In genomic region chr2:56889738-56890137, GRCh38 we compare ENCODE assay signal across 20 cellular contexts.
DNase-seq lines count a peak whose midpoint lies in the region; ATAC-seq and TF ChIP-seq lines count a peak whose summit lies in the region.
"Had no signal": no experiment of that assay in that cellular context is flagged by ENCODE, and none has a peak within 500 bp of the region (broad histone marks: within the 10 kb centered on the region; RNA-seq: fewer than 3 reads in every experiment).

No MANE protein-coding gene starts in this region.

- peaks cover 46% of the 10 kb centered on the region for H3K4me1 Mint-ChIP-seq in HFFc6 (ENCODE audit: low read depth)
- H3K4me1 Mint-ChIP-seq: CD14-positive monocyte; CD8-positive, alpha-beta memory T cell; GM23338; H9 had no signal

- DNase-seq in EH (ENCODE audit: low read depth) (peak; percentile 25), HFFc6 (peak; percentile 25), adipocyte (ENCODE audit: low read depth) (peak; percentile 18), DMS153 treated with DMSO at 0.1 percent for 48 hours (lab: John Stamatoyannopoulos, UW; ENCODE audit: unreplicated experiment) (no peak)
- DNase-seq in stimulated activated naive CD4-positive, alpha-beta T cell (lab: John Stamatoyannopoulos, UW) = no peak
- DNase-seq in activated naive CD4-positive, alpha-beta T cell treated with anti-CD3 and anti-CD28 coated beads, Interleukin-2, amount 50 U/mL, for 72 hours (ENCODE audit: low spot score in 2 of 2) = no peak
- no peak for DNase-seq in stimulated activated CD4-positive, alpha-beta T cell treated with anti-CD3 and anti-CD28 coated beads, Interleukin-12 subunit alpha, Interleukin-12 subunit beta, amount 100 ng/mL, for 4 hours
- DNase-seq: AML-193; BE2C; CD4-positive, alpha-beta T cell; CD8-positive, alpha-beta memory T cell; DMS 273 treated with DMSO at 0.1 percent for 48 hours; DND-41; EL; GDM1; H9 had no signal

- no peaks in the 10 kb centered on the region for H3K27me3 Mint-ChIP-seq in HFFc6 (ENCODE audit: insufficient read depth)
- H3K27me3 Mint-ChIP-seq: CD4-positive, alpha-beta T cell; CD8-positive, alpha-beta memory T cell had no signal

- no peak for ATAC-seq in activated naive CD4-positive, alpha-beta T cell treated with anti-CD3 and anti-CD28 coated beads, Interleukin-2, amount 50 U/mL, for 72 hours
- ATAC-seq: GM23338, HCT116 had no signal

- no peaks in the 10 kb centered on the region for H3K27me3 ChIP-seq in adipocyte (replicated peaks; ENCODE audit: control insufficient read depth, insufficient read depth, low read length)
- H3K27me3 ChIP-seq: BE2C; BLaER1 treated with 17β-estradiol and CSF1 and Interleukin-3, amounts not matched to agents 10 nM and 100 nM had no signal

- no peak for TF ChIP-seq CTCF in HFFc6 (IDR thresholded peaks at IDR 0.05)

- H3K36me3 Mint-ChIP-seq in HFFc6 (ENCODE audit: low read depth) = peaks cover 16% of the 10 kb centered on the region
- no peaks in the 10 kb centered on the region for H3K36me3 Mint-ChIP-seq in activated naive CD4-positive, alpha-beta T cell treated with anti-CD3 and anti-CD28 coated beads, Interleukin-2, amount 50 U/mL, for 72 hours
- H3K36me3 Mint-ChIP-seq: CD14-positive monocyte; CD8-positive, alpha-beta memory T cell had no signal

- H3K4me3 ChIP-seq in adipocyte (ENCODE audit: low read length) = no peak overlapping the region
- H3K4me3 ChIP-seq: BLaER1 treated with 17β-estradiol and CSF1 and Interleukin-3, amounts not matched to agents 10 nM and 100 nM; GM23338 had no signal

- H3K27ac Mint-ChIP-seq in HFFc6 = peak overlapping the region; percentile 69
- no peak overlapping the region for H3K27ac Mint-ChIP-seq in activated naive CD4-positive, alpha-beta T cell treated with anti-CD3 and anti-CD28 coated beads, Interleukin-2, amount 50 U/mL, for 72 hours
- H3K27ac Mint-ChIP-seq: CD14-positive monocyte; CD4-positive, alpha-beta T cell; CD8-positive, alpha-beta memory T cell; GM23338; H9 had no signal

- H3K4me1 ChIP-seq in adipocyte (ENCODE audit: control insufficient read depth, insufficient read depth, low read length) = no peaks in the 10 kb centered on the region
- H3K4me1 ChIP-seq: BE2C; BLaER1 treated with 17β-estradiol and CSF1 and Interleukin-3, amounts not matched to agents 10 nM and 100 nM had no signal

- no peaks in the 10 kb centered on the region for H3K36me3 ChIP-seq in adipocyte (ENCODE audit: control insufficient read depth, insufficient read depth, low read length, severe bottlenecking)
- H3K36me3 ChIP-seq: BE2C; BLaER1 treated with 17β-estradiol and CSF1 and Interleukin-3, amounts not matched to agents 10 nM and 100 nM had no signal

- H3K9me3 ChIP-seq in adipocyte (ENCODE audit: control insufficient read depth, low read length) = no peaks in the 10 kb centered on the region
- H3K9me3 ChIP-seq: BE2C; BLaER1 treated with 17β-estradiol and CSF1 and Interleukin-3, amounts not matched to agents 10 nM and 100 nM had no signal

- H3K4me3 Mint-ChIP-seq in HFFc6 = peak overlapping the region; percentile 1; the same call in 1 of the 2 replicates
- H3K4me3 Mint-ChIP-seq: CD14-positive monocyte; CD4-positive, alpha-beta T cell; CD8-positive, alpha-beta memory T cell; GM23338; H9 had no signal

- H3K9ac ChIP-seq in adipocyte (ENCODE audit: low read length) = no peak overlapping the region
- H3K9ac ChIP-seq: BLaER1 treated with 17β-estradiol and CSF1 and Interleukin-3, amounts not matched to agents 10 nM and 100 nM had no signal

- peaks cover 10% of the 10 kb centered on the region for H3K9me3 Mint-ChIP-seq in HFFc6
- peaks cover 0 to 8% of the 10 kb centered on the region in 2 donors for H3K9me3 Mint-ChIP-seq in activated naive CD4-positive, alpha-beta T cell treated with anti-CD3 and anti-CD28 coated beads, Interleukin-2, amount 50 U/mL, for 72 hours
- H3K9me3 Mint-ChIP-seq: GM23338 had no signal

Comparison
In these comparisons a context has a peak if more than half of its experiments do, and no peak if none do; other contexts are left out.
1. DNase-seq: peak in EH (single experiment), HFFc6 (single experiment) and adipocyte (single experiment); none in stimulated activated naive CD4-positive, alpha-beta T cell (0 of 6), DMS153 treated with DMSO at 0.1 percent for 48 hours (single experiment), activated naive CD4-positive, alpha-beta T cell treated with anti-CD3 and anti-CD28 coated beads, Interleukin-2, amount 50 U/mL, for 72 hours (0 of 2) and stimulated activated CD4-positive, alpha-beta T cell treated with anti-CD3 and anti-CD28 coated beads, Interleukin-12 subunit alpha, Interleukin-12 subunit beta, amount 100 ng/mL, for 4 hours (single experiment).